ENCODE assay signal across 17 cellular contexts in the genomic region with DNA sequence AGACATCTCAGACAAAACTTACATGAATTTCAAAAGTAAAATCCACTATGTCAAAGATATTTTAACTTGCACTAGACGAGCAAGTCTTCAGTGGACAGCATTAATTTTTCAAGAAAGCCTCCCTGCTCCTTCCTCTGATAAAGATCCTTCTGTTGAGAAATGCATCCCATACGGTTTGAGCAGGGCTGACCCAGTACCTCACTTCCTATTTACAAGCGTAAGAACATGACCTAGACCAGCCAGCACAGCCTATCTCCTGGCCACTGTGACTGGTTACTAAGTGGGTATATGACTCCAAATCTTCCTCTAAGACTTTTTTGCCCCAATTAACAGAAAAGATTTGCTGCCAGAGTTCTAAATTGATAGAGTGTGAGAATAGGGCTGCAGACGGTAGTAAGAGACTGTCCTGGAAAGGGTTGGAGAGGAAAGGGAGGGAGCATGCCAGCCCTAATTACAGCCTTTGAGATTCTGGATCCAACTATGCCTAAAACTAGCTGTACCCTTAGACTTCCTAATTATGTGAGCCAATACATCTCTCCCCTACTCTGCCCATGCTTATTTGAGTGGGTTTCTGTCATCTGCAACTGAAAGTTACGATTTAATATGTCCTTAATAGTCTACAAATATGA.
DNase-seq lines count a peak whose midpoint lies in the region; ATAC-seq and TF ChIP-seq lines count a peak whose summit lies in the region.
"Had no signal": no experiment of that assay in that cellular context is flagged by ENCODE, and none has a peak within 500 bp of the region (broad histone marks: within the 10 kb centered on the region; RNA-seq: fewer than 3 reads in every experiment).

No MANE protein-coding gene starts in this region.

- intact Hi-C loops in Right ventricle myocardium superior (cut with DNase I) = no loop called here
- intact Hi-C loops in cardiac septum (cut with DNase I) = no loop called here
- intact Hi-C loops in CD8-positive, alpha-beta T cell (cut with DNase I, micrococcal nuclease) = no loop called here
- intact Hi-C loops in activated CD4-positive, alpha-beta memory T cell treated with anti-CD3 and anti-CD28 coated beads for 36 hours (cut with micrococcal nuclease) = no loop called here
- intact Hi-C loops in gastrocnemius medialis (cut with DNase I; ENCODE audit: low total_unique reads) = no loop called here

- no peak for TF ChIP-seq CTCF in brain microvascular endothelial cell (IDR thresholded peaks at IDR 0.05; ENCODE audit: low read depth, low read length, missing control alignments)
- TF ChIP-seq CTCF in CD8-positive, alpha-beta T cell (IDR thresholded peaks at IDR 0.05) = no peak
- TF ChIP-seq CTCF in gastrocnemius medialis (IDR thresholded peaks at IDR 0.05 in 4 of 5, conservative IDR thresholded peaks at IDR 0.05 in 1 of 5) = no peak

- in situ Hi-C loops in brain microvascular endothelial cell (cut with HindIII; ENCODE audit: low pct_ligation_motif_present, low sequenced_read_pairs) (no loop called here), gastrocnemius medialis (cut with MboI; ENCODE audit: low sequenced_read_pairs in 4 of 4) (no loop called here)

- H3K27ac ChIP-seq in brain microvascular endothelial cell (no peak overlapping the region), gastrocnemius medialis (no peak overlapping the region)
- H3K27ac ChIP-seq in CD8-positive, alpha-beta T cell (ENCODE audit: low read depth, low read length) = no peak overlapping the region

- H3K27me3 ChIP-seq in brain microvascular endothelial cell (replicated peaks) (no peaks in the 10 kb centered on the region), gastrocnemius medialis (no peaks in the 10 kb centered on the region)
- no peaks in the 10 kb centered on the region for H3K27me3 ChIP-seq in CD8-positive, alpha-beta T cell (ENCODE audit: insufficient read depth, low read length)

- H3K9me3 ChIP-seq in CD8-positive, alpha-beta T cell (ENCODE audit: low read length) = no peaks in the 10 kb centered on the region
- no peaks in the 10 kb centered on the region for H3K9me3 ChIP-seq in gastrocnemius medialis

- TF ChIP-seq POLR2A in gastrocnemius medialis (IDR thresholded peaks at IDR 0.05) = no peak

- no peaks in the 10 kb centered on the region for H3K36me3 Mint-ChIP-seq in CD8-positive, alpha-beta T cell
- no peaks in the 10 kb centered on the region for H3K36me3 Mint-ChIP-seq in activated CD4-positive, alpha-beta memory T cell treated with anti-CD3 and anti-CD28 coated beads for 36 hours
- H3K36me3 Mint-ChIP-seq: activated naive CD8-positive, alpha-beta T cell had no signal

- H3K9me3 Mint-ChIP-seq in CD8-positive, alpha-beta T cell = no peaks in the 10 kb centered on the region
- no peaks in the 10 kb centered on the region for H3K9me3 Mint-ChIP-seq in activated CD4-positive, alpha-beta memory T cell treated with anti-CD3 and anti-CD28 coated beads for 36 hours
- H3K9me3 Mint-ChIP-seq: naive thymus-derived CD4-positive, alpha-beta T cell had no signal

- no peaks in the 10 kb centered on the region for H3K36me3 ChIP-seq in brain microvascular endothelial cell (replicated peaks)
- H3K36me3 ChIP-seq in CD8-positive, alpha-beta T cell (ENCODE audit: insufficient read depth, low read length) = no peaks in the 10 kb centered on the region
- no peaks in the 10 kb centered on the region for H3K36me3 ChIP-seq in gastrocnemius medialis

- no peak for DNase-seq in Right ventricle myocardium superior
- DNase-seq in cardiac septum (ENCODE audit: low spot score) = no peak
- peak; percentile 4 for DNase-seq in brain microvascular endothelial cell
- peak; percentile 29 for DNase-seq in inferior parietal cortex (ENCODE audit: extremely low spot score)
- DNase-seq in CD8-positive, alpha-beta T cell = no peak
- DNase-seq in activated CD4-positive, alpha-beta memory T cell treated with anti-CD3 and anti-CD28 coated beads for 36 hours = no peak
- DNase-seq in UCSD-AML1 (lab: John Stamatoyannopoulos, UW; ENCODE audit: unreplicated experiment) = no peak
- no peak for DNase-seq in gastrocnemius medialis
- DNase-seq: ACHN; activated CD4-positive, alpha-beta T cell treated with anti-CD3 and anti-CD28 coated beads for 4 hours; activated T-cell treated with anti-CD3 and anti-CD28 coated beads for 4 hours; KG1; naive thymus-derived CD4-positive, alpha-beta T cell; NCI-H146; NCI-H774; T-helper 17 cell had no signal

- POLR2A ChIA-PET in CD8-positive, alpha-beta T cell (lab: Charles Lee) = no interaction called here
- POLR2A ChIA-PET in activated CD4-positive, alpha-beta memory T cell treated with anti-CD3 and anti-CD28 coated beads for 36 hours (lab: Charles Lee) = no interaction called here

- CTCF ChIA-PET in CD8-positive, alpha-beta T cell (lab: Charles Lee) = no interaction called here
- CTCF ChIA-PET in activated CD4-positive, alpha-beta memory T cell treated with anti-CD3 and anti-CD28 coated beads for 36 hours (lab: Charles Lee) = interaction anchor here (2.4 kb wide), 1 partner anchor 125 kb away, joined by 8 read pairs; no protein-coding TSS in a partner anchor

- ATAC-seq in Right ventricle myocardium superior (ENCODE audit: poor library complexity) (peak; percentile 77), gastrocnemius medialis (no peak)
- ATAC-seq in CD8-positive, alpha-beta T cell = no peak
- ATAC-seq: naive thymus-derived CD4-positive, alpha-beta T cell; T-helper 17 cell had no signal

- peaks cover 2% of the 10 kb centered on the region for H3K27me3 Mint-ChIP-seq in CD8-positive, alpha-beta T cell (ENCODE audit: low read depth)
- H3K27me3 Mint-ChIP-seq in activated CD4-positive, alpha-beta memory T cell treated with anti-CD3 and anti-CD28 coated beads for 36 hours = no peaks in the 10 kb centered on the region

- no peaks in the 10 kb centered on the region for H3K4me1 Mint-ChIP-seq in CD8-positive, alpha-beta T cell (ENCODE audit: low read depth)
- no peaks in the 10 kb centered on the region for H3K4me1 Mint-ChIP-seq in activated CD4-positive, alpha-beta memory T cell treated with anti-CD3 and anti-CD28 coated beads for 36 hours (ENCODE audit: low read depth)
- H3K4me1 Mint-ChIP-seq: naive thymus-derived CD4-positive, alpha-beta T cell; T-helper 17 cell had no signal

- H3K4me3 Mint-ChIP-seq in CD8-positive, alpha-beta T cell = no peak overlapping the region
- H3K4me3 Mint-ChIP-seq in activated CD4-positive, alpha-beta memory T cell treated with anti-CD3 and anti-CD28 coated beads for 36 hours = no peak overlapping the region
- H3K4me3 Mint-ChIP-seq: activated naive CD8-positive, alpha-beta T cell; naive thymus-derived CD4-positive, alpha-beta T cell; T-helper 17 cell had no signal

- H3K4me3 ChIP-seq in brain microvascular endothelial cell (ENCODE audit: low read depth, low read length) = no peak overlapping the region
- no peak overlapping the region for H3K4me3 ChIP-seq in CD8-positive, alpha-beta T cell (ENCODE audit: low read depth, low read length)
- no peak overlapping the region for H3K4me3 ChIP-seq in gastrocnemius medialis

- no peak overlapping the region for H3K27ac Mint-ChIP-seq in CD8-positive, alpha-beta T cell
- no peak overlapping the region for H3K27ac Mint-ChIP-seq in activated CD4-positive, alpha-beta memory T cell treated with anti-CD3 and anti-CD28 coated beads for 36 hours
- H3K27ac Mint-ChIP-seq: activated naive CD8-positive, alpha-beta T cell; naive thymus-derived CD4-positive, alpha-beta T cell; T-helper 17 cell had no signal

- H3K4me1 ChIP-seq in CD8-positive, alpha-beta T cell (ENCODE audit: insufficient read depth, low read length) = no peaks in the 10 kb centered on the region
- peaks cover 13 to 25% of the 10 kb centered on the region in 2 donors for H3K4me1 ChIP-seq in gastrocnemius medialis

Comparison
In these comparisons a context has a peak if more than half of its experiments do, and no peak if none do; other contexts are left out.
1. DNase-seq: peak in brain microvascular endothelial cell (single experiment) and inferior parietal cortex (single experiment); none in Right ventricle myocardium superior (single experiment), cardiac septum (single experiment), CD8-positive, alpha-beta T cell (0 of 7), activated CD4-positive, alpha-beta memory T cell treated with anti-CD3 and anti-CD28 coated beads for 36 hours (single experiment), UCSD-AML1 (single experiment) and gastrocnemius medialis (0 of 2).